31 cellular contexts compared by ENCODE assay signal in genomic region chr17:43568506-43569082, GRCh38.
"Had no signal": no experiment of that assay in that cellular context is flagged by ENCODE, and none has a peak within 500 bp of the region (broad histone marks: within the 10 kb centered on the region; RNA-seq: fewer than 3 reads in every experiment).

No MANE protein-coding gene starts in this region.

- H3K4me3 Mint-ChIP-seq: dendritic cell treated with granulocyte-macrophage colony-stimulating factor and Interleukin-4, amounts not matched to agents 40 ng/mL and 50 ng/mL, for 4 days; endodermal cell; mesothelial cell of epicardium; naive B cell; natural killer cell treated with Interleukin-12 subunit alpha and Interleukin-12 subunit beta and Interleukin-15 and Interleukin-18, amount 100 ng/mL, for 72 hours; neural crest cell; stimulated activated naive B cell treated with anti-CD40 and anti-IgM and Interleukin-4, amounts not matched to agents 10 μg/mL and 1 μg/mL and 100 μg/mL, for 72 hours; stimulated activated naive CD8-positive, alpha-beta T cell treated with anti-CD3 and anti-CD28 coated beads, Interleukin-15, Interleukin-2, amounts not matched to agents 100 ng/mL and 50 ng/mL, for 24 hours had no signal

- H3K4me1 ChIP-seq: colonic mucosa, gastroesophageal sphincter, left lung, pancreas, right atrium auricular region, tibial nerve, upper lobe of right lung, vagina had no signal

- ATAC-seq: foreskin keratinocyte; gastroesophageal sphincter; heart left ventricle; left cardiac atrium; left lung; mucosa of descending colon; natural killer cell treated with Interleukin-12 subunit alpha and Interleukin-12 subunit beta and Interleukin-15 and Interleukin-18, amount 100 ng/mL, for 72 hours; pancreas; stimulated activated naive B cell treated with anti-CD40 and anti-IgM and Interleukin-4, amounts not matched to agents 10 μg/mL and 1 μg/mL and 100 μg/mL, for 72 hours; upper lobe of right lung had no signal

- H3K36me3 Mint-ChIP-seq: mesothelial cell of epicardium; naive B cell; natural killer cell treated with Interleukin-12 subunit alpha and Interleukin-12 subunit beta and Interleukin-15 and Interleukin-18, amount 100 ng/mL, for 72 hours; stimulated activated naive B cell treated with anti-CD40 and anti-IgM and Interleukin-4, amounts not matched to agents 10 μg/mL and 1 μg/mL and 100 μg/mL, for 72 hours had no signal

- H3K27me3 ChIP-seq: foreskin keratinocyte, hepatocyte, pancreas, right atrium auricular region, tibial nerve, upper lobe of right lung, vagina had no signal

- H3K27ac ChIP-seq: colonic mucosa, epithelial cell of prostate, esophagus muscularis mucosa, foreskin keratinocyte, gastroesophageal sphincter, heart left ventricle, hepatocyte, left lung, neutrophil, pancreas, right atrium auricular region, sigmoid colon, spleen, thoracic aorta, tibial nerve, upper lobe of right lung, vagina had no signal

- H3K4me3 ChIP-seq: colonic mucosa, esophagus muscularis mucosa, gastroesophageal sphincter, heart left ventricle, hepatocyte, left lung, mucosa of descending colon, pancreas, right atrium auricular region, sigmoid colon, spleen, thoracic aorta, tibial nerve, upper lobe of right lung, vagina had no signal

- H3K36me3 ChIP-seq: colonic mucosa, esophagus muscularis mucosa, gastroesophageal sphincter, heart left ventricle, left lung, neutrophil, pancreas, right atrium auricular region, sigmoid colon, spleen, thoracic aorta, tibial nerve, upper lobe of right lung, vagina had no signal

- H3K9me3 Mint-ChIP-seq: dendritic cell treated with granulocyte-macrophage colony-stimulating factor and Interleukin-4, amounts not matched to agents 40 ng/mL and 50 ng/mL, for 4 days; endodermal cell; mesothelial cell of epicardium; natural killer cell treated with Interleukin-12 subunit alpha and Interleukin-12 subunit beta and Interleukin-15 and Interleukin-18, amount 100 ng/mL, for 72 hours; neural crest cell; stimulated activated naive B cell treated with anti-CD40 and anti-IgM and Interleukin-4, amounts not matched to agents 10 μg/mL and 1 μg/mL and 100 μg/mL, for 72 hours; stimulated activated naive CD8-positive, alpha-beta T cell treated with anti-CD3 and anti-CD28 coated beads, Interleukin-15, Interleukin-2, amounts not matched to agents 100 ng/mL and 50 ng/mL, for 24 hours had no signal

- FAIRE-seq: islet of Langerhans, pancreas had no signal

- H3K9me3 ChIP-seq: colonic mucosa, esophagus muscularis mucosa, gastroesophageal sphincter, heart left ventricle, left lung, mucosa of descending colon, neutrophil, pancreas, right atrium auricular region, sigmoid colon, spleen, thoracic aorta, tibial nerve, upper lobe of right lung, vagina had no signal

- DNase-seq: colonic mucosa; effector CD8-positive, alpha-beta T cell; foreskin keratinocyte; heart left ventricle; left cardiac atrium; left lung; mesenchymal stem cell; mucosa of descending colon; naive B cell; pancreas; sigmoid colon; spleen; stimulated activated CD4-positive, alpha-beta T cell treated with anti-CD3 and anti-CD28 coated beads, Interleukin-4, amount 100 ng/mL, for 4 hours; stimulated activated naive B cell treated with anti-CD40 and anti-IgM and Interleukin-4, amounts not matched to agents 10 μg/mL and 1 μg/mL and 100 μg/mL, for 72 hours; upper lobe of right lung had no signal

- H3K79me2 ChIP-seq: hepatocyte had no signal

- H3K4me1 Mint-ChIP-seq: mesothelial cell of epicardium; naive B cell; stimulated activated naive B cell treated with anti-CD40 and anti-IgM and Interleukin-4, amounts not matched to agents 10 μg/mL and 1 μg/mL and 100 μg/mL, for 72 hours had no signal

- H3K4me2 ChIP-seq: hepatocyte had no signal

- H3K27ac Mint-ChIP-seq: dendritic cell treated with granulocyte-macrophage colony-stimulating factor and Interleukin-4, amounts not matched to agents 40 ng/mL and 50 ng/mL, for 4 days; endodermal cell; mesothelial cell of epicardium; natural killer cell treated with Interleukin-12 subunit alpha and Interleukin-12 subunit beta and Interleukin-15 and Interleukin-18, amount 100 ng/mL, for 72 hours; stimulated activated naive B cell treated with anti-CD40 and anti-IgM and Interleukin-4, amounts not matched to agents 10 μg/mL and 1 μg/mL and 100 μg/mL, for 72 hours; stimulated activated naive CD8-positive, alpha-beta T cell treated with anti-CD3 and anti-CD28 coated beads, Interleukin-15, Interleukin-2, amounts not matched to agents 100 ng/mL and 50 ng/mL, for 24 hours had no signal

- H2AFZ ChIP-seq: hepatocyte had no signal
